19 cellular contexts compared by ENCODE assay signal in genomic region chr7:98998821-98999725, GRCh38.
DNase-seq lines count a peak whose midpoint lies in the region; ATAC-seq and TF ChIP-seq lines count a peak whose summit lies in the region.
"Had no signal": no experiment of that assay in that cellular context is flagged by ENCODE, and none has a peak within 500 bp of the region (broad histone marks: within the 10 kb centered on the region; RNA-seq: fewer than 3 reads in every experiment).

No MANE protein-coding gene starts in this region.

- peaks cover 2% of the 10 kb centered on the region for H3K4me1 Mint-ChIP-seq in activated T-cell treated with anti-CD3 and anti-CD28 coated beads, Interleukin-2, amount 50 U/mL, for 4 hours (ENCODE audit: low read depth)
- H3K4me1 Mint-ChIP-seq in activated T-helper 17 cell treated with anti-CD3 and anti-CD28 coated beads, Interleukin-2, amount 50 U/mL, for 72 hours = peaks cover 9% of the 10 kb centered on the region

- no peak overlapping the region for H3K4me3 ChIP-seq in upper lobe of right lung
- H3K4me3 ChIP-seq: heart left ventricle, psoas muscle had no signal

- no peaks in the 10 kb centered on the region for H3K9me3 ChIP-seq in upper lobe of right lung
- H3K9me3 ChIP-seq: heart left ventricle, psoas muscle had no signal

- ATAC-seq in activated T-cell treated with anti-CD3 and anti-CD28 coated beads, Interleukin-2, amount 50 U/mL, for 4 hours = no peak
- ATAC-seq in activated T-helper 17 cell treated with anti-CD3 and anti-CD28 coated beads, Interleukin-2, amount 50 U/mL, for 72 hours (replicated peaks) = no peak
- ATAC-seq in upper lobe of right lung (no peak), GM19395 (IDR thresholded peaks at IDR 0.05; ENCODE audit: unreplicated experiment) (no peak)
- ATAC-seq: heart left ventricle; left ventricle myocardium superior; psoas muscle; stimulated activated naive B cell treated with anti-CD40 and anti-IgM and Interleukin-4, amounts not matched to agents 10 μg/mL and 1 μg/mL and 100 μg/mL, for 72 hours had no signal

- intact Hi-C loops in upper lobe of right lung (cut with DNase I) = no loop called here

- H3K27ac ChIP-seq in upper lobe of right lung = no peak overlapping the region
- H3K27ac ChIP-seq: brain microvascular endothelial cell, heart left ventricle, psoas muscle had no signal

- no peaks in the 10 kb centered on the region for H3K27me3 ChIP-seq in upper lobe of right lung
- H3K27me3 ChIP-seq: brain microvascular endothelial cell, heart left ventricle had no signal

- peaks cover 35% of the 10 kb centered on the region for H3K36me3 Mint-ChIP-seq in activated T-cell treated with anti-CD3 and anti-CD28 coated beads, Interleukin-2, amount 50 U/mL, for 4 hours (ENCODE audit: insufficient read depth)
- peaks cover 97% of the 10 kb centered on the region for H3K36me3 Mint-ChIP-seq in activated T-helper 17 cell treated with anti-CD3 and anti-CD28 coated beads, Interleukin-2, amount 50 U/mL, for 72 hours (ENCODE audit: low read depth)

- H3K4me3 Mint-ChIP-seq in activated T-cell treated with anti-CD3 and anti-CD28 coated beads, Interleukin-2, amount 50 U/mL, for 4 hours = no peak overlapping the region
- no peak overlapping the region for H3K4me3 Mint-ChIP-seq in activated T-helper 17 cell treated with anti-CD3 and anti-CD28 coated beads, Interleukin-2, amount 50 U/mL, for 72 hours
- H3K4me3 Mint-ChIP-seq: stimulated activated naive B cell treated with anti-CD40 and anti-IgM and Interleukin-4, amounts not matched to agents 10 μg/mL and 1 μg/mL and 100 μg/mL, for 72 hours had no signal

- peaks cover 3% of the 10 kb centered on the region for H3K4me1 ChIP-seq in upper lobe of right lung
- H3K4me1 ChIP-seq: psoas muscle had no signal

- H3K36me3 ChIP-seq in upper lobe of right lung = peaks cover 75% of the 10 kb centered on the region

- peak; percentile 6 to 10 for DNase-seq in activated T-cell treated with anti-CD3 and anti-CD28 coated beads, Interleukin-2, amount 50 U/mL, for 48 hours
- DNase-seq in activated T-cell treated with anti-CD3 and anti-CD28 coated beads, Interleukin-2, amount 50 U/mL, for 4 hours = no peak
- DNase-seq in mesenteric fat pad (ENCODE audit: low spot score) (peak; percentile 47), upper lobe of right lung (peak; percentile 50), NCI-H748 (lab: John Stamatoyannopoulos, UW; ENCODE audit: unreplicated experiment) (no peak), epidermal melanocyte (ENCODE audit: insufficient read length, low spot score) (no peak)
- DNase-seq: activated CD4-positive, alpha-beta T cell treated with anti-CD3 and anti-CD28 coated beads for 1 hour; brain microvascular endothelial cell; left ventricle myocardium superior; NCI-H1105; NCI-H2029 treated with DMSO at 0.1 percent for 48 hours; NCI-H446; psoas muscle; stimulated activated CD4-positive, alpha-beta T cell treated with anti-CD3 and anti-CD28 coated beads, Interleukin-1b, Interleukin-23, amount 100 ng/mL, for 48 hours; stimulated activated naive B cell treated with anti-CD40 and anti-IgM and Interleukin-4, amounts not matched to agents 10 μg/mL and 1 μg/mL and 100 μg/mL, for 72 hours; T-helper 1 cell had no signal

- peak overlapping the region; percentile 51 for H3K27ac Mint-ChIP-seq in activated T-helper 17 cell treated with anti-CD3 and anti-CD28 coated beads, Interleukin-2, amount 50 U/mL, for 72 hours
- H3K27ac Mint-ChIP-seq: stimulated activated naive B cell treated with anti-CD40 and anti-IgM and Interleukin-4, amounts not matched to agents 10 μg/mL and 1 μg/mL and 100 μg/mL, for 72 hours had no signal

- TF ChIP-seq CTCF in upper lobe of right lung (IDR thresholded peaks at IDR 0.05) = no peak

- H3K27me3 Mint-ChIP-seq in activated T-cell treated with anti-CD3 and anti-CD28 coated beads, Interleukin-2, amount 50 U/mL, for 4 hours (ENCODE audit: low read depth) = no peaks in the 10 kb centered on the region
- H3K27me3 Mint-ChIP-seq in activated T-helper 17 cell treated with anti-CD3 and anti-CD28 coated beads, Interleukin-2, amount 50 U/mL, for 72 hours = no peaks in the 10 kb centered on the region
- H3K27me3 Mint-ChIP-seq: stimulated activated naive B cell treated with anti-CD40 and anti-IgM and Interleukin-4, amounts not matched to agents 10 μg/mL and 1 μg/mL and 100 μg/mL, for 72 hours had no signal

- no peaks in the 10 kb centered on the region for H3K9me3 Mint-ChIP-seq in activated T-cell treated with anti-CD3 and anti-CD28 coated beads, Interleukin-2, amount 50 U/mL, for 4 hours
- H3K9me3 Mint-ChIP-seq in activated T-helper 17 cell treated with anti-CD3 and anti-CD28 coated beads, Interleukin-2, amount 50 U/mL, for 72 hours = no peaks in the 10 kb centered on the region
- H3K9me3 Mint-ChIP-seq: stimulated activated naive B cell treated with anti-CD40 and anti-IgM and Interleukin-4, amounts not matched to agents 10 μg/mL and 1 μg/mL and 100 μg/mL, for 72 hours had no signal

Comparison
In these comparisons a context has a peak if more than half of its experiments do, and no peak if none do; other contexts are left out.
1. DNase-seq: peak in activated T-cell treated with anti-CD3 and anti-CD28 coated beads, Interleukin-2, amount 50 U/mL, for 48 hours (2 of 2), mesenteric fat pad (single experiment) and upper lobe of right lung (single experiment); none in activated T-cell treated with anti-CD3 and anti-CD28 coated beads, Interleukin-2, amount 50 U/mL, for 4 hours (single experiment), NCI-H748 (single experiment) and epidermal melanocyte (single experiment).